In the genomic region with DNA sequence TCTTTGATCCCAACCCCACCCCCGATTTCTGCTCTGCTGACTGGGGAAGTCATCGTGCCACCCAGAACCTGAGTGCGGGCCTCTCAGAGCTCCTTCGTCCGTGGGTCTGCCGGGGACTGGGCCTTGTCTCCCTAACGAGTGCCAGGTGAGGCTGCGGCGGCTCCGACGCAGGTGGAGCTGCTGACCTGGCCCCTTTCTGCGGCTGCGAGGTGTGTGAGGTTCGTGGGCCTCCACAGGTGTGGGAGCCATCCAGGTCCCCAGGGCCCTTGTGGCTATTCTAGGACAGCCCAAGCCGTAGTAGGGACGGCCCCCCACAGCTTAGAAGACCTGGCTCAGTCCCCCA, we compare ENCODE assay signal across 13 cellular contexts. TPM values are rescaled to one million over a fixed set of nuclear protein-coding genes. Genes with fewer than 3 reads are reported as not detected.
DNase-seq lines count a peak whose midpoint lies in the region; ATAC-seq, FAIRE-seq and TF ChIP-seq lines count a peak whose summit lies in the region.
"Had no signal": no experiment of that assay in that cellular context is flagged by ENCODE, and none has a peak within 500 bp of the region (broad histone marks: within the 10 kb centered on the region; RNA-seq: fewer than 3 reads in every experiment).

No MANE protein-coding gene starts in this region.

- H3K27me3 ChIP-seq in naive thymus-derived CD4-positive, alpha-beta T cell (ENCODE audit: control insufficient read depth in 2 of 2, insufficient read depth in 2 of 2, low read length in 2 of 2): no peaks in the 10 kb centered on the region
- H3K27me3 ChIP-seq in colonic mucosa: no peaks in the 10 kb centered on the region

- peak overlapping the region in 4 of 5 experiments; percentile 21 to 56 (median 32) for H3K4me3 Mint-ChIP-seq in brain
- H3K4me3 Mint-ChIP-seq in naive thymus-derived CD4-positive, alpha-beta T cell: peak overlapping the region in 9 of 10 donors; percentile 16 to 100 (median 56)

- H3K27ac ChIP-seq in A549 (no peak overlapping the region), colonic mucosa (no peak overlapping the region)
- H3K27ac ChIP-seq in naive thymus-derived CD4-positive, alpha-beta T cell (ENCODE audit: low read depth, low read length): peak overlapping the region; percentile 71

- TF ChIP-seq EP300 in A549 (IDR thresholded peaks at IDR 0.05): no peak

- H3K27ac Mint-ChIP-seq in brain: peak overlapping the region in 2 of 5 experiments; percentile 35 to 40
- H3K27ac Mint-ChIP-seq in naive thymus-derived CD4-positive, alpha-beta T cell: peak overlapping the region in 1 of 9 donors; percentile 43

- intact Hi-C loops in naive thymus-derived CD4-positive, alpha-beta T cell (cut with micrococcal nuclease): no loop called here
- intact Hi-C loops in colonic mucosa (cut with DNase I): no loop called here

- no peak for DNase-seq in A549 (ENCODE audit: low read depth in 1 of 2, low spot score in 1 of 2)
- DNase-seq in GM12865 (ENCODE audit: low read depth): peak; percentile 1
- no peak for DNase-seq in naive thymus-derived CD4-positive, alpha-beta T cell
- DNase-seq in OCI-M1 (lab: John Stamatoyannopoulos, UW): no peak
- DNase-seq in NCI-H345 treated with DMSO at 0.1 percent for 48 hours (lab: John Stamatoyannopoulos, UW; ENCODE audit: unreplicated experiment): no peak
- DNase-seq in colonic mucosa: no peak
- DNase-seq: activated CD4-positive, alpha-beta T cell treated with anti-CD3 and anti-CD28 coated beads, Interleukin-2, amount 50 U/mL, for 48 hours; COR-L47; NCI-H2171; SIG-M5 had no signal

- ATAC-seq in A549: no peak
- no peak for ATAC-seq in naive thymus-derived CD4-positive, alpha-beta T cell
- no peak for ATAC-seq in GM21381 (IDR thresholded peaks at IDR 0.05; ENCODE audit: unreplicated experiment)

- H3K36me3 ChIP-seq in naive thymus-derived CD4-positive, alpha-beta T cell (ENCODE audit: control insufficient read depth in 2 of 3, insufficient read depth in 3 of 3, low read length in 3 of 3): peaks cover 15 to 56% (median 22%) of the 10 kb centered on the region in 3 experiments
- peaks cover 8% of the 10 kb centered on the region for H3K36me3 ChIP-seq in colonic mucosa

- no peak for TF ChIP-seq RAD21 in A549 (conservative IDR thresholded peaks at IDR 0.05 in 1 of 2, IDR thresholded peaks at IDR 0.05 in 1 of 2)

- H3K9me3 ChIP-seq in A549 (no peaks in the 10 kb centered on the region), colonic mucosa (no peaks in the 10 kb centered on the region)
- no peaks in the 10 kb centered on the region for H3K9me3 ChIP-seq in naive thymus-derived CD4-positive, alpha-beta T cell (ENCODE audit: control insufficient read depth in 2 of 3, low read length in 3 of 3)

- TF ChIP-seq CTCF in A549 (IDR thresholded peaks at IDR 0.05): no peak
- no peak for TF ChIP-seq CTCF in GM12865 (IDR thresholded peaks at IDR 0.05; ENCODE audit: insufficient read depth, low read depth, low read length, missing control alignments)
- TF ChIP-seq CTCF in brain (conservative IDR thresholded peaks at IDR 0.05): no peak
- no peak for TF ChIP-seq CTCF in colonic mucosa (IDR thresholded peaks at IDR 0.05)

- H3K36me3 Mint-ChIP-seq in brain: peaks cover 35% of the 10 kb centered on the region
- H3K36me3 Mint-ChIP-seq in naive thymus-derived CD4-positive, alpha-beta T cell: peaks cover 0 to 27% (median 14%) of the 10 kb centered on the region in 5 donors

- H3K4me1 ChIP-seq in A549 (peaks cover 19% of the 10 kb centered on the region), colonic mucosa (peaks cover 11% of the 10 kb centered on the region)
- H3K4me1 ChIP-seq in naive thymus-derived CD4-positive, alpha-beta T cell (ENCODE audit: control insufficient read depth in 2 of 2, insufficient read depth in 2 of 2, low read length in 2 of 2): peaks cover 26 to 27% of the 10 kb centered on the region in 2 donors

- CTCF ChIA-PET in A549 (lab: Yijun Ruan, JAX): interaction anchor here (0.9 to 4.8 kb wide), 7 partner anchors 11 to 118 kb away, joined by 3 to 22 read pairs (median 8); no protein-coding TSS in a partner anchor
- CTCF ChIA-PET in naive thymus-derived CD4-positive, alpha-beta T cell (lab: Charles Lee): no interaction called here

- no peak overlapping the region for H3K9ac ChIP-seq in colonic mucosa (ENCODE audit: low read depth in 2 of 2, low read length in 2 of 2)

- WGBS in A549 (ENCODE audit: missing lambda C conversion rate): 81% methylated on average over 5 of the region's 16 CpGs

- H3K9me3 Mint-ChIP-seq in brain: no peaks in the 10 kb centered on the region
- peaks cover 0 to 4% (median 0%) of the 10 kb centered on the region in 11 donors for H3K9me3 Mint-ChIP-seq in naive thymus-derived CD4-positive, alpha-beta T cell

- H3K27me3 Mint-ChIP-seq in brain: peaks cover 12% of the 10 kb centered on the region
- no peaks in the 10 kb centered on the region for H3K27me3 Mint-ChIP-seq in naive thymus-derived CD4-positive, alpha-beta T cell

- no peak overlapping the region for H3K4me3 ChIP-seq in A549
- H3K4me3 ChIP-seq in GM12865 (ENCODE audit: low read depth, low read length): no peak overlapping the region
- no peak overlapping the region for H3K4me3 ChIP-seq in naive thymus-derived CD4-positive, alpha-beta T cell (ENCODE audit: low read length)
- H3K4me3 ChIP-seq in colonic mucosa: no peak overlapping the region

- H3K4me2 ChIP-seq in A549: peak overlapping the region; percentile 100

- H3K4me1 Mint-ChIP-seq in brain: peaks cover 31% of the 10 kb centered on the region
- peaks cover 18 to 52% (median 33%) of the 10 kb centered on the region in 7 donors for H3K4me1 Mint-ChIP-seq in naive thymus-derived CD4-positive, alpha-beta T cell

- POLR2A ChIA-PET in A549 (lab: Yijun Ruan, JAX): interaction anchor here (0.6 kb wide), 1 partner anchor 503 kb away, joined by 7 read pairs; no protein-coding TSS in a partner anchor
- POLR2A ChIA-PET in naive thymus-derived CD4-positive, alpha-beta T cell (lab: Charles Lee): interaction anchor here (0.5 to 1.5 kb wide), 3 partner anchors 13 to 395 kb away, joined by 3 read pairs; no protein-coding TSS in a partner anchor

- FAIRE-seq in A549 (lab: Jason Lieb, UNC): no peak
- FAIRE-seq: GM12892 had no signal

- TF ChIP-seq POLR2A in A549 (IDR thresholded peaks at IDR 0.05; ENCODE audit: low read length): no peak

TF ChIP-seq in A549, 52 proteins besides CTCF, POLR2A, EP300 and RAD21 (continues in another document):
- no peak for TF ChIP-seq HEYL (CRISPR knock-in tag; IDR thresholded peaks at IDR 0.05)

RNA-seq across cellular contexts. Expression of a gene that starts 3.0 kb away (rescaled TPM):
- polyA plus RNA-seq in A549 (2011; rRNA removed): 131 and 170 TPM in 2 replicates
- polyA plus RNA-seq in A549 (2012; cell fraction: cytosol; rRNA removed): 90.3 and 102 TPM in 2 replicates
- polyA plus RNA-seq in A549 (2012; cell fraction: nucleus; rRNA removed): 160 and 187 TPM in 2 replicates
- polyA plus RNA-seq in A549 (2017; fragmentation: RNase III; extraction: RNeasy Plus Mini Kit Qiagen cat#74134 plus additional on column Dnase treatment): 207 to 210 TPM (median 208 TPM) in 3 replicates
- 71.2 and 83.1 TPM in 2 replicates for polyA minus RNA-seq in A549 (2011; rRNA and poly(A)+ RNA removed)
- polyA plus RNA-seq in brain (ENCODE audit: insufficient read depth, low read depth, low replicate concordance): 240 TPM
- total RNA-seq in naive thymus-derived CD4-positive, alpha-beta T cell: 100 to 1,000 TPM; 159 to 277 (median 203) TPM
- polyA plus RNA-seq in naive thymus-derived CD4-positive, alpha-beta T cell: 10 to 100 TPM; 67.2 to 78.9 TPM
- 100 to 1,000 TPM; 101 to 143 TPM for total RNA-seq in colonic mucosa

RNA-seq across cellular contexts. Expression of a gene that starts 21.0 kb away (rescaled TPM):
- polyA plus RNA-seq in A549 (2011; rRNA removed) (0.31 and 0.42 TPM in 2 replicates), A549 (2017; fragmentation: RNase III; extraction: RNeasy Plus Mini Kit Qiagen cat#74134 plus additional on column Dnase treatment) (0.26 to 0.51 TPM (median 0.32 TPM) in 3 replicates), brain (ENCODE audit: insufficient read depth, low read depth, low replicate concordance) (42.8 TPM)
- polyA plus RNA-seq in A549 (2012; cell fraction: cytosol; rRNA removed): 0.32 and 0.52 TPM in 2 replicates
- 4.1 and 5.1 TPM in 2 replicates for polyA plus RNA-seq in A549 (2012; cell fraction: nucleus; rRNA removed)
- 0.66 and 1.4 TPM in 2 replicates for polyA minus RNA-seq in A549 (2011; rRNA and poly(A)+ RNA removed)
- 1 to 10 TPM in 3 of 5 experiments, under 1 TPM in 2; 0.49 to 7.5 (median 1.1) TPM for total RNA-seq in naive thymus-derived CD4-positive, alpha-beta T cell
- 1 to 10 TPM in 1 of 2 donors, under 1 TPM in 1; 0.20 to 1.3 TPM for polyA plus RNA-seq in naive thymus-derived CD4-positive, alpha-beta T cell
- total RNA-seq in colonic mucosa: 1 to 10 TPM; 5.5 to 9.8 TPM

RNA-seq across cellular contexts. Expression of a gene that starts 39.2 kb away (rescaled TPM):
- 27.2 and 32.6 TPM in 2 replicates for polyA plus RNA-seq in A549 (2011; rRNA removed)
- polyA plus RNA-seq in A549 (2012; cell fraction: cytosol; rRNA removed): 83.2 and 96.4 TPM in 2 replicates
- polyA plus RNA-seq in A549 (2012; cell fraction: nucleus; rRNA removed): 54.3 and 67.4 TPM in 2 replicates
- polyA plus RNA-seq in A549 (2017; fragmentation: RNase III; extraction: RNeasy Plus Mini Kit Qiagen cat#74134 plus additional on column Dnase treatment): 50.9 to 52.3 TPM (median 51.7 TPM) in 3 replicates
- 18.3 and 18.5 TPM in 2 replicates for polyA minus RNA-seq in A549 (2011; rRNA and poly(A)+ RNA removed)
- polyA plus RNA-seq in brain (ENCODE audit: insufficient read depth, low read depth, low replicate concordance): 81.3 TPM
- 10 to 100 TPM; 21.0 to 50.4 (median 33.3) TPM for total RNA-seq in naive thymus-derived CD4-positive, alpha-beta T cell
- polyA plus RNA-seq in naive thymus-derived CD4-positive, alpha-beta T cell: 100 to 1,000 TPM in 1 of 2 donors, 10 to 100 TPM in 1; 79.7 to 103 TPM
- 10 to 100 TPM; 39.6 to 74.4 TPM for total RNA-seq in colonic mucosa

RNA-seq across cellular contexts. Expression of a gene that starts 39.3 kb away (rescaled TPM):
- polyA plus RNA-seq in A549 (2011; rRNA removed): 24.2 and 25.3 TPM in 2 replicates
- 54.1 and 57.2 TPM in 2 replicates for polyA plus RNA-seq in A549 (2012; cell fraction: cytosol; rRNA removed)
- polyA plus RNA-seq in A549 (2012; cell fraction: nucleus; rRNA removed): 124 and 128 TPM in 2 replicates
- 21.9 to 24.2 TPM (median 23.4 TPM) in 3 replicates for polyA plus RNA-seq in A549 (2017; fragmentation: RNase III; extraction: RNeasy Plus Mini Kit Qiagen cat#74134 plus additional on column Dnase treatment)
- polyA minus RNA-seq in A549 (2011; rRNA and poly(A)+ RNA removed): 10.2 and 13.5 TPM in 2 replicates
- 82.2 TPM for polyA plus RNA-seq in brain (ENCODE audit: insufficient read depth, low read depth, low replicate concordance)
- 10 to 100 TPM; 37.9 to 57.7 (median 48.6) TPM for total RNA-seq in naive thymus-derived CD4-positive, alpha-beta T cell
- 10 to 100 TPM; 48.2 to 51.3 TPM for polyA plus RNA-seq in naive thymus-derived CD4-positive, alpha-beta T cell
- 10 to 100 TPM; 48.2 to 59.1 TPM for total RNA-seq in colonic mucosa

RNA-seq across cellular contexts. Expression of a gene that starts 56.6 kb away (rescaled TPM):
- polyA plus RNA-seq in A549 (2011; rRNA removed) (not detected in 2 replicates), A549 (2017; fragmentation: RNase III; extraction: RNeasy Plus Mini Kit Qiagen cat#74134 plus additional on column Dnase treatment) (not detected in 3 replicates), brain (ENCODE audit: insufficient read depth, low read depth, low replicate concordance) (not detected)
- not detected in 2 replicates for polyA plus RNA-seq in A549 (2012; cell fraction: cytosol; rRNA removed)
- not detected in 2 replicates for polyA plus RNA-seq in A549 (2012; cell fraction: nucleus; rRNA removed)
- not detected in 2 replicates for polyA minus RNA-seq in A549 (2011; rRNA and poly(A)+ RNA removed)
- not detected for total RNA-seq in naive thymus-derived CD4-positive, alpha-beta T cell
- polyA plus RNA-seq in naive thymus-derived CD4-positive, alpha-beta T cell: not detected
- under 1 TPM; 0.19 to 0.64 TPM for total RNA-seq in colonic mucosa
